In the genomic region with DNA sequence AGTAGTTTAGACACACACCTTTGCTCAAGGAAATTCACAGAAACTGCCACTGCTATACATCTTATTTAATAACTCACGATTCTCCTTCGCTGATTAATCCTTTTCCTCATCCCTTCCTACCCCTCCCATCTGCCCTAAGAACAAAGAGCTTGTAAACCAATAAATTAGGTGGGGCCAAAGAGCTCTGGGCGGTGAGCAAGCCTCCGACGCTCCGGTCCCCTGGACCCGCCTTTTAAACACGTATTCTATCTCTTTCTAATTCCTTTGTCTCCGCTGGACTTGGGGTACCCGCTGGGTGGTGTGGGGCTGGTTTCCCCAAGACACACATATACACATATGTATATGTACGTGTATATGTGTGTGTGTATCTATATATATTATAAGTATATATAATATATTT, we compare ENCODE assay signal across 6 cellular contexts.
DNase-seq lines count a peak whose midpoint lies in the region; ATAC-seq, FAIRE-seq and TF ChIP-seq lines count a peak whose summit lies in the region.
"Not testable (repeated sequence)": the region's sequence is repeated elsewhere in the genome, so short reads cannot be mapped to it uniquely, and the experiment has no call there.

No MANE protein-coding gene starts in this region.

- in situ Hi-C loops in transverse colon (cut with MboI; ENCODE audit: low pct_ligation_motif_present in 1 of 4, low pct_unique_long_range_greater_than_20kb in 1 of 4, low sequenced_read_pairs in 3 of 4) = not testable (repeated sequence)

- intact Hi-C loops in colonic mucosa (cut with DNase I); left colon (cut with DNase I, micrococcal nuclease); mucosa of descending colon (cut with DNase I, micrococcal nuclease): not testable (repeated sequence)
- intact Hi-C loops in transverse colon (cut with DNase I; ENCODE audit: low total_unique reads) = loop anchor here (5.0 kb wide), 1 partner anchor 1881 kb away; no protein-coding TSS in a partner anchor

- not testable (repeated sequence) for TF ChIP-seq EP300 in transverse colon (IDR thresholded peaks at IDR 0.05; ENCODE audit: low read depth)

- not testable (repeated sequence) for H3K4me3 ChIP-seq in colonic mucosa; mucosa of descending colon; small intestine (ENCODE audit: low read depth in 1 of 2, low read length in 2 of 2); transverse colon

- not testable (repeated sequence) for H3K4me1 ChIP-seq in colonic mucosa; mucosa of descending colon (ENCODE audit: low read depth); small intestine (ENCODE audit: control insufficient read depth in 2 of 2, insufficient read depth in 1 of 2, low read depth in 1 of 2, low read length in 1 of 2); transverse colon

- 21 to 68% (median 39%) methylated on average over 11 of the region's 11 CpGs for WGBS in small intestine, 3 donors
- WGBS in transverse colon (ENCODE audit: low coverage in 1 of 2), 2 donors = 44 to 50% methylated on average over 11 of the region's 11 CpGs

- H3K36me3 ChIP-seq in colonic mucosa; mucosa of descending colon (ENCODE audit: low read depth); small intestine (ENCODE audit: control insufficient read depth in 2 of 2, insufficient read depth in 2 of 2, low read length in 2 of 2); transverse colon: not testable (repeated sequence)

- not testable (repeated sequence) for FAIRE-seq in small intestine (lab: Jason Lieb, UNC)

- peak; percentile 81 for ATAC-seq in left colon
- ATAC-seq in mucosa of descending colon = peak; percentile 48

- H3K27me3 ChIP-seq in colonic mucosa; small intestine (ENCODE audit: control insufficient read depth in 2 of 2, insufficient read depth in 2 of 2, low read length in 2 of 2); transverse colon: not testable (repeated sequence)

- TF ChIP-seq CTCF in colonic mucosa (IDR thresholded peaks at IDR 0.05); mucosa of descending colon (IDR thresholded peaks at IDR 0.05); transverse colon (IDR thresholded peaks at IDR 0.05): not testable (repeated sequence)

- DNase-seq in NCI-H82 (lab: John Stamatoyannopoulos, UW) = peak; percentile 43
- DNase-seq in colonic mucosa = peak; percentile 29
- peak; percentile 35 for DNase-seq in left colon
- DNase-seq in mucosa of descending colon = peak; percentile 38 to 52 (median 44)
- DNase-seq in small intestine = peak; percentile 65
- peak; percentile 38 for DNase-seq in transverse colon

- TF ChIP-seq POLR2A in transverse colon (IDR thresholded peaks at IDR 0.05) = not testable (repeated sequence)

- H3K9me3 ChIP-seq in colonic mucosa; mucosa of descending colon; small intestine (ENCODE audit: control insufficient read depth, low read depth); transverse colon: not testable (repeated sequence)

- not testable (repeated sequence) for H3K27ac ChIP-seq in colonic mucosa; small intestine (ENCODE audit: low read depth in 1 of 2, low read length in 1 of 2)
- H3K27ac ChIP-seq in transverse colon = peak overlapping the region in 2 of 4 donors; percentile 25 to 30

- not testable (repeated sequence) for H3K9ac ChIP-seq in colonic mucosa (ENCODE audit: low read depth in 2 of 2, low read length in 2 of 2)
